24 cellular contexts compared by ENCODE assay signal in the genomic region with DNA sequence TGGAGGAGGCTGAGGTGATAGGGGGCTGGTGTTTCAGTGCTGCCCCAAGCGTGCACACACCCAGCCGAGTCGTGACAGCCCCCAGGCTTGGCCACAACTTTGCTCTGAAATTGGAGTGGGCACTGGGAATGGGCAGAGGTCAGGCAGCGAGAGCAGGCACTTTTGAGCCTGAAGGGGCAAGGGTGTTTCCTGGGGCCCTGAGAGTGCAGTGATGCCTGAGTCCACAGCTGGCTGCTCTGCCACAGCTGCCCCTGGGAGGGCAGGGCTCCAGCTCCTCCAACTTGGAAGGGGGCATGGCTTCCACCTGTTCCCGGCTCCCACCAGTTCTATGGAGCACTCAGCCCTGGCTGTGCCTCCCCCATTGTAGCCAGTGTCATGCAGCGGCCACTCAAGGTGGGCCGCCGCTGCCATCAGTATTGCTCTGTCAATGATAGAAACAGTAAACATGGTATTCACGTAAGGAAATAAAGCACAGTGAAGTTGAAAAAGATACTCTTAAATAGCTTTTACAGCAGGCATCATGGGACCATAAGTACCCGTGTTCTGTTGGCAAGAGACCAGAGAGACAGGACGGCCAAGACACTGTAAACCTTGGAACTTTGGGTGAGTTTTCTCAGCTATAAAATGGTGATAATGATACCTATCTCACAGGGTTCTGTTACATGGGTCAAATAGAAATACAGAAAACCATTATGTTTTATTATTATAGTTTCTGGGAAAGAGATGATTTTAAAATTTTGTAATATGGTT.
DNase-seq lines count a peak whose midpoint lies in the region; ATAC-seq and TF ChIP-seq lines count a peak whose summit lies in the region.
"Had no signal": no experiment of that assay in that cellular context is flagged by ENCODE, and none has a peak within 500 bp of the region (broad histone marks: within the 10 kb centered on the region; RNA-seq: fewer than 3 reads in every experiment).

No MANE protein-coding gene starts in this region.

- H3K9me3 Mint-ChIP-seq in CD4-positive, alpha-beta T cell, result no peaks in the 10 kb centered on the region
- H3K9me3 Mint-ChIP-seq in chondrocyte (ENCODE audit: low read depth), result no peaks in the 10 kb centered on the region
- H3K9me3 Mint-ChIP-seq: CD4-positive, alpha-beta memory T cell; H9 had no signal

- H3K36me3 ChIP-seq in KOPT-K1 (ENCODE audit: insufficient read depth, low read length), result peaks cover 46% of the 10 kb centered on the region
- H3K36me3 ChIP-seq: BLaER1, MG63, SJSA1 had no signal

- H3K27ac Mint-ChIP-seq in CD4-positive, alpha-beta T cell, result peak overlapping the region; percentile 80
- H3K27ac Mint-ChIP-seq in chondrocyte (ENCODE audit: unreplicated experiment), result no peak overlapping the region
- H3K27ac Mint-ChIP-seq: H9 had no signal

- no peak for TF ChIP-seq CTCF in CD4-positive, alpha-beta T cell (IDR thresholded peaks at IDR 0.05)
- no peak for TF ChIP-seq CTCF in chondrocyte (IDR thresholded peaks at IDR 0.05)

- intact Hi-C loops in CD4-positive, alpha-beta T cell (cut with DNase I, micrococcal nuclease), result loop anchor here in 1 of 2 experiments (5.0 kb wide), 1 partner anchor 45 kb away; no protein-coding TSS in a partner anchor
- intact Hi-C loops in sciatic nerve (cut with DNase I), result loop anchor here (10.0 kb wide), 1 partner anchor 777 kb away; no protein-coding TSS in a partner anchor

- H3K4me1 Mint-ChIP-seq in CD4-positive, alpha-beta T cell (ENCODE audit: low read depth), result peaks cover 94% of the 10 kb centered on the region
- no peaks in the 10 kb centered on the region for H3K4me1 Mint-ChIP-seq in chondrocyte (ENCODE audit: low read depth)
- H3K4me1 Mint-ChIP-seq: H9 had no signal

- H3K9me3 ChIP-seq in CD4-positive, alpha-beta T cell (ENCODE audit: control insufficient read depth, low read length), result no peaks in the 10 kb centered on the region
- H3K9me3 ChIP-seq in KOPT-K1 (ENCODE audit: insufficient read depth, low read length, poor library complexity, severe bottlenecking), result peaks cover 9% of the 10 kb centered on the region
- H3K9me3 ChIP-seq: MG63, SJSA1 had no signal

- no peaks in the 10 kb centered on the region for H3K27me3 ChIP-seq in CD4-positive, alpha-beta T cell (ENCODE audit: control insufficient read depth, insufficient read depth, low read length)
- H3K27me3 ChIP-seq: BLaER1, MG63 had no signal

- no peak for ATAC-seq in CD4-positive, alpha-beta T cell (ENCODE audit: poor library complexity)
- ATAC-seq in sciatic nerve (peak; percentile 28), GM19328 (IDR thresholded peaks at IDR 0.05; ENCODE audit: unreplicated experiment) (no peak)

- peak overlapping the region; percentile 46 for H3K4me3 Mint-ChIP-seq in CD4-positive, alpha-beta T cell
- no peak overlapping the region for H3K4me3 Mint-ChIP-seq in chondrocyte (ENCODE audit: unreplicated experiment)
- H3K4me3 Mint-ChIP-seq: H9 had no signal

- CTCF ChIA-PET in CD4-positive, alpha-beta T cell (lab: Charles Lee), result interaction anchor here (1.0 kb wide), 1 partner anchor 555 kb away, joined by 3 read pairs; no protein-coding TSS in a partner anchor

- no peak overlapping the region for H3K27ac ChIP-seq in CD4-positive, alpha-beta T cell (ENCODE audit: low read depth, low read length)
- H3K27ac ChIP-seq in KOPT-K1 (ENCODE audit: low read depth, low read length, poor library complexity, severe bottlenecking), result peak overlapping the region; percentile 38
- H3K27ac ChIP-seq: BLaER1, GM23248, SJSA1 had no signal

- H3K36me3 Mint-ChIP-seq in CD4-positive, alpha-beta T cell (ENCODE audit: low read depth), result peaks cover 49% of the 10 kb centered on the region
- H3K36me3 Mint-ChIP-seq in chondrocyte (ENCODE audit: low read depth), result no peaks in the 10 kb centered on the region

- H3K27me3 Mint-ChIP-seq in CD4-positive, alpha-beta T cell, result no peaks in the 10 kb centered on the region
- H3K27me3 Mint-ChIP-seq in chondrocyte (ENCODE audit: low read depth), result peaks cover 29% of the 10 kb centered on the region
- H3K27me3 Mint-ChIP-seq: CD4-positive, alpha-beta memory T cell had no signal

- POLR2A ChIA-PET in CD4-positive, alpha-beta T cell (lab: Charles Lee), result interaction anchor here (1.0 to 1.5 kb wide), 6 partner anchors 22 to 142 kb away, joined by 3 to 4 read pairs (median 3); a partner anchor contains a TSS

- no peak for DNase-seq in CD4-positive, alpha-beta T cell
- peak; percentile 68 for DNase-seq in chondrocyte (ENCODE audit: low spot score)
- DNase-seq in sciatic nerve (ENCODE audit: low spot score), result no peak
- no peak for DNase-seq in stimulated activated CD4-positive, alpha-beta T cell treated with anti-CD3 and anti-CD28 coated beads, Interleukin-4, amount 100 ng/mL, for 24 hours
- no peak for DNase-seq in mucosa of gallbladder (ENCODE audit: low spot score)
- DNase-seq: DMS 273 treated with DMSO at 0.1 percent for 48 hours, DMS79, EL, GDM1, GM23248, H9, KBM-7, MG63, NCI-H1105 treated with DMSO at 0.1 percent for 48 hours, NCI-H2029, NCI-H2227 treated with DMSO at 0.1 percent for 48 hours, NCI-H526 treated with DMSO at 0.1 percent for 48 hours, Right ventricle myocardium superior, RPMI8226 had no signal
